In genomic region chr12:67701121-67701520, GRCh38 we compare ENCODE assay signal across 17 cellular contexts.
"Had no signal": no experiment of that assay in that cellular context is flagged by ENCODE, and none has a peak within 500 bp of the region (broad histone marks: within the 10 kb centered on the region; RNA-seq: fewer than 3 reads in every experiment).

No MANE protein-coding gene starts in this region.

- H3K9me3 Mint-ChIP-seq: activated naive CD4-positive, alpha-beta T cell treated with anti-CD3 and anti-CD28 coated beads, Interleukin-2, amount 50 U/mL, for 72 hours; nephron; T-helper 1 cell treated with Interleukin-12 subunit alpha and Interleukin-12 subunit beta and Interleukin-4 antibody, amounts not matched to agents 30 μg/mL and 1 μg/mL, for 36 hours had no signal

- H3K4me3 Mint-ChIP-seq: nephron; T-helper 1 cell treated with Interleukin-12 subunit alpha and Interleukin-12 subunit beta and Interleukin-4 antibody, amounts not matched to agents 30 μg/mL and 1 μg/mL, for 36 hours had no signal

- H3K4me3 ChIP-seq: esophagus squamous epithelium, gastrocnemius medialis, heart right ventricle, left ventricle myocardium inferior, suprapubic skin had no signal

- H3K27ac ChIP-seq: esophagus squamous epithelium, gastrocnemius medialis, heart right ventricle, left ventricle myocardium inferior, suprapubic skin had no signal

- DNase-seq: activated CD4-positive, CD25-positive, alpha-beta regulatory T cell; activated effector memory CD4-positive, alpha-beta T cell treated with anti-CD3 and anti-CD28 coated beads, Interleukin-2, amount 50 U/mL, for 16 hours; activated T-cell treated with anti-CD3 and anti-CD28 coated beads, Interleukin-2, amount 50 U/mL, for 1 hour; amygdala; esophagus squamous epithelium; gastrocnemius medialis; heart right ventricle; islet precursor cell; left ventricle myocardium inferior; mesendoderm; stimulated activated CD4-positive, alpha-beta T cell treated with anti-CD3 and anti-CD28 coated beads, Interleukin-12 subunit alpha, Interleukin-12 subunit beta, amount 100 ng/mL, for 4 hours; stimulated activated naive CD8-positive, alpha-beta T cell treated with anti-CD3 and anti-CD28 coated beads, Interleukin-15, Interleukin-2, amounts not matched to agents 100 U/mL and 50 U/mL, for 24 hours had no signal

- H3K27ac Mint-ChIP-seq: activated naive CD4-positive, alpha-beta T cell treated with anti-CD3 and anti-CD28 coated beads, Interleukin-2, amount 50 U/mL, for 72 hours; nephron; T-helper 1 cell treated with Interleukin-12 subunit alpha and Interleukin-12 subunit beta and Interleukin-4 antibody, amounts not matched to agents 30 μg/mL and 1 μg/mL, for 36 hours had no signal

- H3K27me3 ChIP-seq: esophagus squamous epithelium, gastrocnemius medialis, heart right ventricle, suprapubic skin had no signal

- H3K36me3 ChIP-seq: esophagus squamous epithelium, gastrocnemius medialis, heart right ventricle, left ventricle myocardium inferior, suprapubic skin had no signal

- H3K9me3 ChIP-seq: esophagus squamous epithelium, gastrocnemius medialis, heart right ventricle, left ventricle myocardium inferior, suprapubic skin had no signal

- ATAC-seq: activated naive CD4-positive, alpha-beta T cell treated with anti-CD3 and anti-CD28 coated beads, Interleukin-2, amount 50 U/mL, for 72 hours; gastrocnemius medialis; heart right ventricle; sciatic nerve; stimulated activated naive CD8-positive, alpha-beta T cell treated with anti-CD3 and anti-CD28 coated beads, Interleukin-15, Interleukin-2, amounts not matched to agents 100 U/mL and 50 U/mL, for 24 hours had no signal
